ENCODE assay signal across 1 cellular context in the genomic region with DNA sequence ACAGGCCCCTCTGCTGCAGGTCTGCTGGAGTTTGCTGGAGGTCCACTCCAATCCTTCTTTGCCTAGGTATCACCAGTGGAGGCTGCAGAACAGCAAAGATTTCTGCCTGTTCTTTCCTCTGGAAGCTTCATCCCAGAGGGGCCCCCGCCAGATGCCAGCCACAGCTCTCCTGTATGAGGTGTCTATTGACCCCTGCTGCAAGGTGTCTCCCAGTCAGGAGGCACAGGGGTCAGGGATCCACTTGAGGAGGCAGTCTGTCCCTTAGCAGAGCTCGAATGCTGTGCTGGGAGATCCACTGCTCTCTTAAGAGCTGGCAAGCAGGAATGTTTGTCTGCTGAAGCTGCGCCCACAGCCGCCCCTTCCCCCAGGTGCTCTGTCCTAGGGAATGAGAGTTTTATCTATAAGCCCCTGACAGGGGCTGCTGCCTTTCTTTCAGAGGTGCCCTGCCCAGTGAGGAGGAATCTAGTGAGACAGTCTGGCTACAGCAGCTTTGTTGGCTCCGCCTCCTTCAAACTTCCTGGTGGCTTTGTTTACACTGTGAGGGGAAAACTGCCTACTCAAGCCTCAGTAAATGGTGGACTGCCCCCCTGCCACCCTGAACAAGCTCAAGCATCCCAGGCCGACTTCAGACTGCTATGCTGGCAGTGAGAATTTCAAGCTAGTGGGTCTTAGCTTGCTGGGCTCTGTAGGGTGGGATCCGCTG.
TF ChIP-seq lines count a peak whose summit lies in the region.
"Not testable (repeated sequence)": the region's sequence is repeated elsewhere in the genome, so short reads cannot be mapped to it uniquely, and the experiment has no call there.

No MANE protein-coding gene starts in this region.

TF ChIP-seq in HepG2, 621 proteins besides CTCF, POLR2A, EP300 and RAD21:
- TF ChIP-seq FOXA3 (CRISPR knock-in tag; IDR thresholded peaks at IDR 0.05), result peak; percentile 53
- TF ChIP-seq FOXA1 (IDR thresholded peaks at IDR 0.05), result not testable (repeated sequence)
- peak; percentile 52; the same call in 1 of the 2 replicates for TF ChIP-seq FOXA1 (CRISPR knock-in tag; IDR thresholded peaks at IDR 0.05)
